ENCODE assay signal across 25 cellular contexts in the genomic region with DNA sequence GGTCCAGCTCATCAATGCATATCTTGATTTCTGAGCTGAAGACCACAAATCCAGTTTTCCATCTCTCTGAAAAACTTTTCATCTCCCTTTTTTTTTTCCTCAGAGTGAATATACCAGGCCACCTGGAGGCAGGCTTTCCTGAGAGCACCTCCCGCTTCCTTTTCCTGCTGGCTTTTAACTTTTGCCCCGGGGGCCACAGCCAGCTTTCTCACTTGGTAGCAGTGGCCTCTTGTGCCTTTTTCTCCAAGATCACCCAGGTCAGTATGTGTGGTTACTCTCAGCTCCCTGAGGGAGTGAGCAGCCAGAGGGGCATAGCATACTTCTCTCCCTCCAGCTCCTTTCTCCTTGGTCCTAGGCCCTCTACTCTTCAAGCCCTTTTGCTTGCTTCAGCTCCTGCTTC. TPM values are rescaled to one million over a fixed set of nuclear protein-coding genes. Genes with fewer than 3 reads are reported as not detected.
DNase-seq lines count a peak whose midpoint lies in the region; ATAC-seq and TF ChIP-seq lines count a peak whose summit lies in the region.
"Had no signal": no experiment of that assay in that cellular context is flagged by ENCODE, and none has a peak within 500 bp of the region (broad histone marks: within the 10 kb centered on the region; RNA-seq: fewer than 3 reads in every experiment).

A gene with protein sequence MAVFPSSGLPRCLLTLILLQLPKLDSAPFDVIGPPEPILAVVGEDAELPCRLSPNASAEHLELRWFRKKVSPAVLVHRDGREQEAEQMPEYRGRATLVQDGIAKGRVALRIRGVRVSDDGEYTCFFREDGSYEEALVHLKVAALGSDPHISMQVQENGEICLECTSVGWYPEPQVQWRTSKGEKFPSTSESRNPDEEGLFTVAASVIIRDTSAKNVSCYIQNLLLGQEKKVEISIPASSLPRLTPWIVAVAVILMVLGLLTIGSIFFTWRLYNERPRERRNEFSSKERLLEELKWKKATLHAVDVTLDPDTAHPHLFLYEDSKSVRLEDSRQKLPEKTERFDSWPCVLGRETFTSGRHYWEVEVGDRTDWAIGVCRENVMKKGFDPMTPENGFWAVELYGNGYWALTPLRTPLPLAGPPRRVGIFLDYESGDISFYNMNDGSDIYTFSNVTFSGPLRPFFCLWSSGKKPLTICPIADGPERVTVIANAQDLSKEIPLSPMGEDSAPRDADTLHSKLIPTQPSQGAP (plus strand): TSS at position 202 of the 400 bp plus-strand sequence. CDS start 984 bp downstream, outside the sequence.

- no peak within 1 kb of the TSS for H3K27ac ChIP-seq in CD4-positive, alpha-beta T cell (ENCODE audit: low read depth, low read length)
- no peak within 1 kb of the TSS for H3K27ac ChIP-seq in H9 (ENCODE audit: insufficient read length, low read depth, low read length)
- H3K27ac ChIP-seq: breast epithelium, esophagus muscularis mucosa, left ventricle myocardium inferior, testis, WERI-Rb-1 had no signal

- H4K20me1 ChIP-seq in H9 (ENCODE audit: control insufficient read depth, insufficient read depth, insufficient read length) = no peaks in the 10 kb centered on the region

- intact Hi-C loops in CD4-positive, alpha-beta T cell (cut with DNase I, micrococcal nuclease) = no loop called here

- no peak within 1 kb of the TSS for H3K27ac Mint-ChIP-seq in CD4-positive, alpha-beta T cell
- no peak within 1 kb of the TSS; a peak in 1 of 7 replicates for H3K27ac Mint-ChIP-seq in H9
- H3K27ac Mint-ChIP-seq in brain = no peak within 1 kb of the TSS
- H3K27ac Mint-ChIP-seq in naive thymus-derived CD8-positive, alpha-beta T cell = peak within 1 kb of the TSS in 2 of 10 donors; percentile 4 to 56
- H3K27ac Mint-ChIP-seq: activated CD8-positive, alpha-beta memory T cell treated with anti-CD3 and anti-CD28 coated beads, Interleukin-2, amount 10 ng/mL, durations not matched to agents 7 days and 5 days had no signal

- TF ChIP-seq CTCF in CD4-positive, alpha-beta T cell (IDR thresholded peaks at IDR 0.05) = no peak
- 0 out of 3 replicates have a peak, but pooled peaks have one; percentile 13 for TF ChIP-seq CTCF in H9 (conservative IDR thresholded peaks at IDR 0.05)
- no peak for TF ChIP-seq CTCF in brain (conservative IDR thresholded peaks at IDR 0.05)
- TF ChIP-seq CTCF in omental fat pad (IDR thresholded peaks at IDR 0.05) = no peak

- no peaks in the 10 kb centered on the region for H3K9me3 Mint-ChIP-seq in CD4-positive, alpha-beta T cell
- H3K9me3 Mint-ChIP-seq in H9 = no peaks in the 10 kb centered on the region; a peak in 2 of 5 replicates
- peaks cover 0 to 9% (median 3%) of the 10 kb centered on the region in 5 experiments for H3K9me3 Mint-ChIP-seq in brain
- no peaks in the 10 kb centered on the region for H3K9me3 Mint-ChIP-seq in naive thymus-derived CD8-positive, alpha-beta T cell

- H3K4ac ChIP-seq in H9 (ENCODE audit: low read depth, low read length) = no peak within 1 kb of the TSS

- H2AK5ac ChIP-seq in H9 (ENCODE audit: insufficient read length, low read length) = no peak within 1 kb of the TSS

- H2BK5ac ChIP-seq in H9 (ENCODE audit: insufficient read length, low read length) = no peak within 1 kb of the TSS

- H2BK12ac ChIP-seq in H9 (ENCODE audit: insufficient read length, low read depth, low read length) = no peak within 1 kb of the TSS

- DNase-seq in CD4-positive, alpha-beta T cell = no peak
- DNase-seq in H9 (peak; percentile 55), HUDEP-2 (lab: John Stamatoyannopoulos, UW; ENCODE audit: unreplicated experiment in 76 of 76) (no peak), omental fat pad (ENCODE audit: low spot score) (no peak)
- DNase-seq in naive thymus-derived CD8-positive, alpha-beta T cell = no peak
- DNase-seq: activated CD8-positive, alpha-beta memory T cell treated with anti-CD3 and anti-CD28 coated beads, Interleukin-2, amount 10 ng/mL, durations not matched to agents 7 days and 5 days; activated naive CD4-positive, alpha-beta T cell treated with anti-CD3 and anti-CD28 coated beads, Interleukin-2, amount 50 U/mL, for 16 hours; AML-193; DMS79; head of caudate nucleus; left ventricle myocardium inferior; NCI-H2107; NCI-H69; SK-N-SH; testis; WERI-Rb-1 had no signal

- H3K79me2 ChIP-seq in H9 (ENCODE audit: insufficient read depth, low read length) = no peaks in the 10 kb centered on the region

- no peaks in the 10 kb centered on the region for H3K9me3 ChIP-seq in CD4-positive, alpha-beta T cell (ENCODE audit: control insufficient read depth, low read length)
- H3K9me3 ChIP-seq in H9 (ENCODE audit: control insufficient read depth, low read depth, low read length) = no peaks in the 10 kb centered on the region
- H3K9me3 ChIP-seq: breast epithelium, esophagus muscularis mucosa, left ventricle myocardium inferior, SK-N-SH, testis had no signal

- no peak within 1 kb of the TSS for H3T11ph ChIP-seq in H9 (ENCODE audit: low read length)

- H2BK120ac ChIP-seq in H9 (ENCODE audit: low read depth, low read length, poor library complexity, severe bottlenecking) = no peak within 1 kb of the TSS

- no peak within 1 kb of the TSS for H4K8ac ChIP-seq in H9 (replicated peaks; ENCODE audit: insufficient read length, low read depth, low read length)

- H3K23ac ChIP-seq in H9 (ENCODE audit: insufficient read length, low read depth, low read length) = no peak within 1 kb of the TSS

- H3K4me1 ChIP-seq in H9 (ENCODE audit: insufficient read depth, low read length) = peaks cover 2% of the 10 kb centered on the region; the same call in 1 of the 2 replicates
- H3K4me1 ChIP-seq: breast epithelium, testis had no signal

- H3K4me3 Mint-ChIP-seq in CD4-positive, alpha-beta T cell = peak within 1 kb of the TSS; percentile 25
- H3K4me3 Mint-ChIP-seq in H9 (peak within 1 kb of the TSS; percentile 64 to 80), brain (peak within 1 kb of the TSS in 3 of 5 experiments; percentile 79 to 86 (median 80))
- peak within 1 kb of the TSS; percentile 24 to 86 (median 82) for H3K4me3 Mint-ChIP-seq in naive thymus-derived CD8-positive, alpha-beta T cell

- H3K79me1 ChIP-seq in H9 (ENCODE audit: insufficient read depth, low read depth, low read length, poor library complexity, severe bottlenecking) = no peaks in the 10 kb centered on the region

- no peak within 1 kb of the TSS for H2BK15ac ChIP-seq in H9 (ENCODE audit: low read depth, low read length)

- POLR2A ChIA-PET in CD4-positive, alpha-beta T cell (lab: Charles Lee) = interaction anchor here (0.7 to 1.2 kb wide), 3 partner anchors 26 to 158 kb away, joined by 3 to 4 read pairs (median 3); no protein-coding TSS in a partner anchor
- POLR2A ChIA-PET in naive thymus-derived CD8-positive, alpha-beta T cell (lab: Charles Lee) = interaction anchor here (0.6 to 0.9 kb wide), 2 partner anchors 13 to 513 kb away, joined by 3 to 4 read pairs; no protein-coding TSS in a partner anchor

- no peak within 1 kb of the TSS for H3K18ac ChIP-seq in H9 (ENCODE audit: insufficient read length, low read depth, low read length)

- CTCF ChIA-PET in CD4-positive, alpha-beta T cell (lab: Charles Lee) = no interaction called here

- WGBS in H9 (ENCODE audit: extremely low coverage, insufficient read length, low lambda C conversion rate) = no CpG with 5 or more reads among the region's 2 CpGs

- H3K56ac ChIP-seq in H9 (ENCODE audit: insufficient read length, low read depth, low read length) = no peak within 1 kb of the TSS

- H3K27me3 ChIP-seq in CD4-positive, alpha-beta T cell (ENCODE audit: control insufficient read depth, insufficient read depth, low read length) = peaks cover 24% of the 10 kb centered on the region
- H3K27me3 ChIP-seq in H9 (ENCODE audit: insufficient read depth, low read length) = peaks cover 20% of the 10 kb centered on the region
- H3K27me3 ChIP-seq: testis had no signal

- H3K9ac ChIP-seq in H9 (ENCODE audit: extremely low read depth, insufficient read length, low read length) = no peak within 1 kb of the TSS
- H3K9ac ChIP-seq: SK-N-SH had no signal

- H3K4me1 Mint-ChIP-seq in CD4-positive, alpha-beta T cell (ENCODE audit: low read depth) = peaks cover 16% of the 10 kb centered on the region
- peaks cover 21 to 24% of the 10 kb centered on the region in 2 experiments for H3K4me1 Mint-ChIP-seq in H9
- peaks cover 11% of the 10 kb centered on the region for H3K4me1 Mint-ChIP-seq in brain
- H3K4me1 Mint-ChIP-seq in naive thymus-derived CD8-positive, alpha-beta T cell = peaks cover 8 to 19% (median 14%) of the 10 kb centered on the region in 4 donors

- H3K27me3 Mint-ChIP-seq in CD4-positive, alpha-beta T cell = peaks cover 33% of the 10 kb centered on the region
- H3K27me3 Mint-ChIP-seq in H9 (ENCODE audit: low read depth) (peaks cover 55% of the 10 kb centered on the region), brain (peaks cover 69% of the 10 kb centered on the region)
- H3K27me3 Mint-ChIP-seq in naive thymus-derived CD8-positive, alpha-beta T cell = peaks cover 3 to 26% (median 22%) of the 10 kb centered on the region in 5 donors

- ATAC-seq in CD4-positive, alpha-beta T cell (ENCODE audit: poor library complexity) = no peak
- ATAC-seq in naive thymus-derived CD8-positive, alpha-beta T cell = no peak
- no peak for ATAC-seq in GM18907 (IDR thresholded peaks at IDR 0.05; ENCODE audit: unreplicated experiment)
- ATAC-seq in omental fat pad (ENCODE audit: low FRiP score) = no peak
- no peak for ATAC-seq in GM21367 (IDR thresholded peaks at IDR 0.05; ENCODE audit: unreplicated experiment)
- ATAC-seq: activated CD8-positive, alpha-beta memory T cell treated with anti-CD3 and anti-CD28 coated beads, Interleukin-2, amount 10 ng/mL, durations not matched to agents 7 days and 5 days had no signal

- peak within 1 kb of the TSS; percentile 59 for H3K4me2 ChIP-seq in H9 (ENCODE audit: insufficient read depth, insufficient read length, low read length)

- no peaks in the 10 kb centered on the region for H3K36me3 Mint-ChIP-seq in CD4-positive, alpha-beta T cell (ENCODE audit: low read depth)
- H3K36me3 Mint-ChIP-seq in H9 (ENCODE audit: insufficient read depth in 1 of 3, low read depth in 3 of 3) (no peaks in the 10 kb centered on the region), brain (no peaks in the 10 kb centered on the region)
- peaks cover 0 to 3% (median 2%) of the 10 kb centered on the region in 3 donors for H3K36me3 Mint-ChIP-seq in naive thymus-derived CD8-positive, alpha-beta T cell
- H3K36me3 Mint-ChIP-seq: activated CD8-positive, alpha-beta memory T cell treated with anti-CD3 and anti-CD28 coated beads, Interleukin-2, amount 10 ng/mL, durations not matched to agents 7 days and 5 days had no signal

- H2AFZ ChIP-seq in H9 (ENCODE audit: low read length) = no peak within 1 kb of the TSS

- no peak within 1 kb of the TSS for H4K5ac ChIP-seq in H9 (ENCODE audit: insufficient read length, low read depth, low read length)

- H4K91ac ChIP-seq in H9 (ENCODE audit: insufficient read length, low read depth, low read length) = no peak within 1 kb of the TSS

- peaks cover 8% of the 10 kb centered on the region for H3K23me2 ChIP-seq in H9 (ENCODE audit: insufficient read length, low read depth, low read length, poor library complexity, severe bottlenecking)

- no peak within 1 kb of the TSS for H2BK20ac ChIP-seq in H9 (ENCODE audit: low read depth, low read length, poor library complexity, severe bottlenecking)

- H3K14ac ChIP-seq in H9 (ENCODE audit: insufficient read depth, low read length) = no peak within 1 kb of the TSS

RNA-seq across cellular contexts. Expression of the gene that starts here (rescaled TPM):
- not detected for total RNA-seq in CD4-positive, alpha-beta T cell
- total RNA-seq in H9 (2021) (0.15 and 0.18 TPM in 2 replicates), omental fat pad (not detected)
- 0.36 TPM for polyA plus RNA-seq in brain (ENCODE audit: insufficient read depth, low read depth, low replicate concordance)
- total RNA-seq in naive thymus-derived CD8-positive, alpha-beta T cell = not detected
- polyA plus RNA-seq in naive thymus-derived CD8-positive, alpha-beta T cell = not detected
- total RNA-seq: activated CD8-positive, alpha-beta memory T cell treated with anti-CD3 and anti-CD28 coated beads, Interleukin-2, amount 10 ng/mL, durations not matched to agents 7 days and 5 days; breast epithelium; dermis microvascular lymphatic vessel endothelial cell; esophagus muscularis mucosa; H4; left ventricle myocardium inferior; myocyte; renal cortical epithelial cell had no signal
- polyA plus RNA-seq: SK-N-SH had no signal

Comparison
In these comparisons a context has a peak if more than half of its experiments do, and no peak if none do; other contexts are left out.
1. Peak in DNase-seq and H3K4me2 ChIP-seq in H9; RNA of the gene not detected or under 1 TPM.
2. H3K4me3 Mint-ChIP-seq: peak in every context shown above with its lines; median percentile 82 in naive thymus-derived CD8-positive, alpha-beta T cell; 80 in brain; 72 in H9; 25 in CD4-positive, alpha-beta T cell.